In genomic region chr17:82402865-82403264, GRCh38 we compare ENCODE assay signal across 16 cellular contexts. TPM values are rescaled to one million over a fixed set of nuclear protein-coding genes. Genes with fewer than 3 reads are reported as not detected.
A peak's percentile ranks its signal among the peaks of the same experiment; 100 is the strongest.
DNase-seq lines count a peak whose midpoint lies in the region; ATAC-seq, FAIRE-seq and TF ChIP-seq lines count a peak whose summit lies in the region.
"Had no signal": no experiment of that assay in that cellular context is flagged by ENCODE, and none has a peak within 500 bp of the region (broad histone marks: within the 10 kb centered on the region; RNA-seq: fewer than 3 reads in every experiment).

No MANE protein-coding gene starts in this region.

- RAD21 ChIA-PET in GM12878 (lab: Charles Lee; ENCODE audit: unreplicated experiment): interaction anchor here (0.9 to 1.5 kb wide), 3 partner anchors 10 to 47 kb away, joined by 3 to 6 read pairs (median 3); no protein-coding TSS in a partner anchor

- no peak overlapping the region for H3K27ac ChIP-seq in GM12878 (ENCODE audit: control insufficient read depth, insufficient read depth)
- no peak overlapping the region for H3K27ac ChIP-seq in coronary artery
- H3K27ac ChIP-seq: adrenal gland had no signal

- no peak for TF ChIP-seq RAD21 in GM12878 (IDR thresholded peaks at IDR 0.05; ENCODE audit: insufficient read depth, low read depth, low read length)

- no peak overlapping the region for H3K4me3 ChIP-seq in GM12878
- no peak overlapping the region for H3K4me3 ChIP-seq in coronary artery
- H3K4me3 ChIP-seq: adrenal gland had no signal

- ATAC-seq in GM18508 (IDR thresholded peaks at IDR 0.05; ENCODE audit: insufficient read depth, unreplicated experiment) (peak; percentile 58), GM21423 (IDR thresholded peaks at IDR 0.05; ENCODE audit: unreplicated experiment) (peak; percentile 76), HG03135 (IDR thresholded peaks at IDR 0.05; ENCODE audit: unreplicated experiment) (peak; percentile 75), GM12878 (peak; percentile 93), GM19328 (IDR thresholded peaks at IDR 0.05; ENCODE audit: unreplicated experiment) (no peak), esophagus mucosa (no peak)

- SMC1A ChIA-PET in GM12878 (lab: Charles Lee; ENCODE audit: uncharacterized antibody, unreplicated experiment): interaction anchor here (0.9 to 1.6 kb wide), 2 partner anchors 17 to 30 kb away, joined by 3 to 7 read pairs; no protein-coding TSS in a partner anchor

- no peaks in the 10 kb centered on the region for H3K9me3 ChIP-seq in GM12878 (replicated peaks; ENCODE audit: control insufficient read depth, insufficient read depth, low read length)
- H3K9me3 ChIP-seq: adrenal gland, SK-N-SH had no signal

- TF ChIP-seq EP300 in GM12878 (IDR thresholded peaks at IDR 0.05; ENCODE audit: borderline replicate concordance in 1 of 2, control insufficient read depth in 1 of 2, low read depth in 2 of 2, low read length in 2 of 2): no peak; a peak in 1 of 4 replicates

- in situ Hi-C loops in GM12878 (cut with MboI): no loop called here

- H2AFZ ChIP-seq in GM12878 (ENCODE audit: control insufficient read depth, low read depth, low read length): no peak overlapping the region

- DNase-seq in GM12878 (ENCODE audit: low read depth, low spot score) (peak; percentile 45), NCI-H2196 (lab: John Stamatoyannopoulos, UW; ENCODE audit: unreplicated experiment) (no peak), coronary artery (ENCODE audit: low spot score) (no peak)
- DNase-seq: activated CD4-positive, CD25-positive, alpha-beta regulatory T cell; activated T-cell treated with anti-CD3 and anti-CD28 coated beads for 4 hours; adrenal gland; DND-41; NCI-H1694; occipital lobe; SK-N-SH had no signal

- POLR2A ChIA-PET in GM12878 (lab: Charles Lee): interaction anchor here (1.2 kb wide), 1 partner anchor 32 kb away, joined by 3 read pairs; no protein-coding TSS in a partner anchor

- CTCF ChIA-PET in GM12878 (lab: Yijun Ruan, JAX): interaction anchor here (1.1 to 2.1 kb wide), 2 partner anchors 50 to 52 kb away, joined by 3 to 7 read pairs; no protein-coding TSS in a partner anchor

- no TSS peak for BruUV-seq in GM12878 (replicated peaks; lab: Mats Ljungman, UMichigan)

- H3K27me3 ChIP-seq in GM12878 (replicated peaks in 1 of 2; ENCODE audit: control insufficient read depth in 2 of 2, insufficient read depth in 2 of 2, low read length in 1 of 2): no peaks in the 10 kb centered on the region
- H3K27me3 ChIP-seq: adrenal gland had no signal

- H3K4me2 ChIP-seq in GM12878 (ENCODE audit: control insufficient read depth, insufficient read depth): no peak overlapping the region
- H3K4me2 ChIP-seq: SK-N-SH had no signal

- FAIRE-seq in GM12878 (lab: Jason Lieb, UNC): no peak
- FAIRE-seq: colon had no signal

- no peak for TF ChIP-seq POLR2A in GM12878 (IDR thresholded peaks at IDR 0.05; ENCODE audit: low read depth, low read length)

- H3K36me3 ChIP-seq in GM12878 (ENCODE audit: control insufficient read depth in 2 of 2, insufficient read depth in 2 of 2, low read length in 1 of 2): peaks cover 2 to 12% of the 10 kb centered on the region in 2 experiments; a peak in 3 of 4 replicates

- H3K4me1 ChIP-seq in GM12878 (ENCODE audit: control insufficient read depth, insufficient read depth, low read length): peaks cover 6% of the 10 kb centered on the region; the same call in 1 of the 2 replicates
- H3K4me1 ChIP-seq: adrenal gland had no signal

- intact Hi-C loops in GM12878 (cut with micrococcal nuclease; ENCODE audit: unreplicated experiment): loop anchor here (5.0 kb wide), 1 partner anchor 36 kb away; no protein-coding TSS in a partner anchor

- H4K20me1 ChIP-seq in GM12878 (ENCODE audit: control insufficient read depth, insufficient read depth): no peaks in the 10 kb centered on the region

- no peak overlapping the region for H3K9ac ChIP-seq in GM12878 (ENCODE audit: control insufficient read depth, insufficient read depth, low read length)
- H3K9ac ChIP-seq: SK-N-SH had no signal

- TF ChIP-seq CTCF in GM12878 (IDR thresholded peaks at IDR 0.05 in 2 of 3, conservative IDR thresholded peaks at IDR 0.05 in 1 of 3; ENCODE audit: control insufficient read depth in 2 of 3, extremely low read depth in 1 of 3, insufficient read depth in 1 of 3, low read depth in 3 of 3, low read length in 3 of 3) (no peak), coronary artery (IDR thresholded peaks at IDR 0.05) (no peak)

- no peaks in the 10 kb centered on the region for H3K79me2 ChIP-seq in GM12878 (ENCODE audit: control insufficient read depth, insufficient read depth, low read length)

- 73% methylated on average over 7 of the region's 7 CpGs for WGBS in GM12878 (ENCODE audit: insufficient coverage, insufficient replicate concordance, low lambda C conversion rate, missing lambda C conversion rate)

RNA-seq across cellular contexts. Expression of gene HEXD, which starts 15.3 kb away (rescaled TPM):
- total RNA-seq in GM12878 (2013; cell fraction: nucleolus; rRNA removed): 34.6 and 37.8 TPM in 2 replicates
- 10.8 and 12.7 TPM in 2 replicates for total RNA-seq in GM12878 (2014; rRNA removed)
- total RNA-seq in GM12878 (2014; rRNA removed; fragmentation: Illumina TruSeq; extraction: Trizol): 5.8 and 6.4 TPM in 2 replicates
- 15.9 and 16.4 TPM in 2 replicates for total RNA-seq in GM12878 (2021)
- polyA plus RNA-seq in GM12878 (2011; ENCODE audit: low read depth): 4.9 TPM
- polyA plus RNA-seq in GM12878 (2011; rRNA removed): 5.1 and 7.6 TPM in 2 replicates
- 7.5 and 11.0 TPM in 2 replicates for polyA plus RNA-seq in GM12878 (2011; cell fraction: cytosol; rRNA removed)
- 119 and 120 TPM in 2 replicates for polyA plus RNA-seq in GM12878 (2011; cell fraction: nucleus; rRNA removed)
- 9.6 and 13.9 TPM in 2 replicates for polyA plus RNA-seq in GM12878 (2012)
- polyA plus RNA-seq in GM12878 (2014; fragmentation: Illumina TruSeq; extraction: Trizol): 5.0 and 6.3 TPM in 2 replicates
- 1 to 10 TPM; 1.6 to 1.9 TPM for polyA plus RNA-seq in GM12878 (2014; fragmentation: Nextera tagmentation; extraction: Ambion mirVana)
- 21.9 and 24.2 TPM in 2 replicates for polyA plus RNA-seq in GM12878 (2014; rRNA removed)
- polyA plus RNA-seq in GM12878 (2016; fragmentation: Nextera tagmentation; extraction: Ambion mirVana): 1 to 10 TPM; 4.9 to 8.7 TPM
- 2.5 and 5.6 TPM in 2 replicates for polyA minus RNA-seq in GM12878 (2011; rRNA and poly(A)+ RNA removed)
- polyA minus RNA-seq in GM12878 (2011; cell fraction: cytosol; rRNA and poly(A)+ RNA removed): 2.1 TPM in 2 replicates
- 8.1 and 10.9 TPM in 2 replicates for polyA minus RNA-seq in GM12878 (2011; cell fraction: nucleus; rRNA and poly(A)+ RNA removed)
- total RNA-seq in esophagus mucosa: 9.8 TPM

RNA-seq across cellular contexts. Expression of gene OGFOD3, which starts 15.5 kb away (rescaled TPM):
- total RNA-seq in GM12878 (2013; cell fraction: nucleolus; rRNA removed): 32.4 and 38.4 TPM in 2 replicates
- 21.0 TPM in 2 replicates for total RNA-seq in GM12878 (2014; rRNA removed)
- 10.3 and 11.6 TPM in 2 replicates for total RNA-seq in GM12878 (2014; rRNA removed; fragmentation: Illumina TruSeq; extraction: Trizol)
- total RNA-seq in GM12878 (2021): 25.8 and 29.6 TPM in 2 replicates
- 6.8 TPM for polyA plus RNA-seq in GM12878 (2011; ENCODE audit: low read depth)
- 10.8 and 16.9 TPM in 2 replicates for polyA plus RNA-seq in GM12878 (2011; rRNA removed)
- 31.6 and 39.7 TPM in 2 replicates for polyA plus RNA-seq in GM12878 (2011; cell fraction: cytosol; rRNA removed)
- polyA plus RNA-seq in GM12878 (2011; cell fraction: nucleus; rRNA removed): 33.0 and 43.8 TPM in 2 replicates
- polyA plus RNA-seq in GM12878 (2012): 15.1 and 18.3 TPM in 2 replicates
- 4.2 and 10.2 TPM in 2 replicates for polyA plus RNA-seq in GM12878 (2014; fragmentation: Illumina TruSeq; extraction: Trizol)
- 1 to 10 TPM in 1 of 2 experiments, under 1 TPM in 1; 0.48 to 2.4 TPM for polyA plus RNA-seq in GM12878 (2014; fragmentation: Nextera tagmentation; extraction: Ambion mirVana)
- 19.6 and 23.7 TPM in 2 replicates for polyA plus RNA-seq in GM12878 (2014; rRNA removed)
- 10 to 100 TPM; 25.9 to 28.4 TPM for polyA plus RNA-seq in GM12878 (2016; fragmentation: Nextera tagmentation; extraction: Ambion mirVana)
- polyA minus RNA-seq in GM12878 (2011; rRNA and poly(A)+ RNA removed): 18.4 and 28.0 TPM in 2 replicates
- polyA minus RNA-seq in GM12878 (2011; cell fraction: cytosol; rRNA and poly(A)+ RNA removed): 12.6 and 16.9 TPM in 2 replicates
- polyA minus RNA-seq in GM12878 (2011; cell fraction: nucleus; rRNA and poly(A)+ RNA removed): 5.7 and 14.4 TPM in 2 replicates
- 20.7 TPM for total RNA-seq in esophagus mucosa

RNA-seq across cellular contexts. Expression of gene UTS2R, which starts 31.3 kb away (rescaled TPM):
- total RNA-seq in GM12878 (2013; cell fraction: nucleolus; rRNA removed): 0.40 and 0.49 TPM in 2 replicates
- total RNA-seq in GM12878 (2014; rRNA removed): 0.11 TPM in 1 of 2 replicates, not detected in the other
- total RNA-seq in GM12878 (2014; rRNA removed; fragmentation: Illumina TruSeq; extraction: Trizol): not detected in 2 replicates
- 0.36 and 1.1 TPM in 2 replicates for total RNA-seq in GM12878 (2021)
- polyA plus RNA-seq in GM12878 (2011; ENCODE audit: low read depth): not detected
- 0.04 TPM in 1 of 2 replicates, not detected in the other for polyA plus RNA-seq in GM12878 (2011; rRNA removed)
- polyA plus RNA-seq in GM12878 (2011; cell fraction: cytosol; rRNA removed): 0.07 TPM in 1 of 2 replicates, not detected in the other
- polyA plus RNA-seq in GM12878 (2011; cell fraction: nucleus; rRNA removed): 0.58 and 0.82 TPM in 2 replicates
- polyA plus RNA-seq in GM12878 (2012): 0.34 and 0.36 TPM in 2 replicates
- not detected in 2 replicates for polyA plus RNA-seq in GM12878 (2014; fragmentation: Illumina TruSeq; extraction: Trizol)
- polyA plus RNA-seq in GM12878 (2014; fragmentation: Nextera tagmentation; extraction: Ambion mirVana): not detected
- polyA plus RNA-seq in GM12878 (2014; rRNA removed): 0.12 and 0.30 TPM in 2 replicates
- polyA plus RNA-seq in GM12878 (2016; fragmentation: Nextera tagmentation; extraction: Ambion mirVana): not detected
- polyA minus RNA-seq in GM12878 (2011; rRNA and poly(A)+ RNA removed): 0.22 and 0.36 TPM in 2 replicates
- polyA minus RNA-seq in GM12878 (2011; cell fraction: cytosol; rRNA and poly(A)+ RNA removed): not detected in 2 replicates
- polyA minus RNA-seq in GM12878 (2011; cell fraction: nucleus; rRNA and poly(A)+ RNA removed): not detected in 2 replicates
- not detected for total RNA-seq in esophagus mucosa
- total RNA-seq: adrenal gland, occipital lobe had no signal
- polyA plus RNA-seq: adrenal gland, SK-N-SH had no signal

RNA-seq across cellular contexts. Expression of gene TEX19, which starts 43.8 kb away (rescaled TPM):
- not detected in 2 replicates for total RNA-seq in GM12878 (2013; cell fraction: nucleolus; rRNA removed)
- total RNA-seq in GM12878 (2014; rRNA removed) (0.11 TPM in 1 of 2 replicates, not detected in the other), GM12878 (2014; rRNA removed; fragmentation: Illumina TruSeq; extraction: Trizol) (0.14 and 0.22 TPM in 2 replicates), GM12878 (2021) (0.19 TPM in 1 of 2 replicates, not detected in the other), esophagus mucosa (not detected)
- not detected for polyA plus RNA-seq in GM12878 (2011; ENCODE audit: low read depth)
- polyA plus RNA-seq in GM12878 (2011; rRNA removed) (0.26 and 0.27 TPM in 2 replicates), GM12878 (2014; fragmentation: Illumina TruSeq; extraction: Trizol) (0.09 TPM in 1 of 2 replicates, not detected in the other), GM12878 (2014; fragmentation: Nextera tagmentation; extraction: Ambion mirVana) (under 1 TPM in 1 of 2 experiments, not detected in 1; 0.03 TPM), GM12878 (2014; rRNA removed) (0.05 and 0.32 TPM in 2 replicates), GM12878 (2016; fragmentation: Nextera tagmentation; extraction: Ambion mirVana) (under 1 TPM in 1 of 2 experiments, not detected in 1; 0.13 TPM)
- 0.33 and 0.39 TPM in 2 replicates for polyA plus RNA-seq in GM12878 (2011; cell fraction: cytosol; rRNA removed)
- polyA plus RNA-seq in GM12878 (2011; cell fraction: nucleus; rRNA removed): 0.18 and 0.19 TPM in 2 replicates
- 0.07 TPM in 1 of 2 replicates, not detected in the other for polyA plus RNA-seq in GM12878 (2012)
- polyA minus RNA-seq in GM12878 (2011; rRNA and poly(A)+ RNA removed): 0.22 and 0.62 TPM in 2 replicates
- not detected in 2 replicates for polyA minus RNA-seq in GM12878 (2011; cell fraction: cytosol; rRNA and poly(A)+ RNA removed)
- not detected in 2 replicates for polyA minus RNA-seq in GM12878 (2011; cell fraction: nucleus; rRNA and poly(A)+ RNA removed)
- total RNA-seq: occipital lobe had no signal
- polyA plus RNA-seq: adrenal gland had no signal

RNA-seq across cellular contexts. Expression of gene CYBC1, which starts 47.7 kb away (rescaled TPM):
- 374 and 423 TPM in 2 replicates for total RNA-seq in GM12878 (2013; cell fraction: nucleolus; rRNA removed)
- 119 and 141 TPM in 2 replicates for total RNA-seq in GM12878 (2014; rRNA removed)
- total RNA-seq in GM12878 (2014; rRNA removed; fragmentation: Illumina TruSeq; extraction: Trizol): 93.1 and 97.9 TPM in 2 replicates
- total RNA-seq in GM12878 (2021): 156 and 159 TPM in 2 replicates
- 98.7 TPM for polyA plus RNA-seq in GM12878 (2011; ENCODE audit: low read depth)
- polyA plus RNA-seq in GM12878 (2011; rRNA removed): 101 and 125 TPM in 2 replicates
- 197 and 266 TPM in 2 replicates for polyA plus RNA-seq in GM12878 (2011; cell fraction: cytosol; rRNA removed)
- polyA plus RNA-seq in GM12878 (2011; cell fraction: nucleus; rRNA removed): 419 and 530 TPM in 2 replicates
- 155 and 177 TPM in 2 replicates for polyA plus RNA-seq in GM12878 (2012)
- 81.7 and 120 TPM in 2 replicates for polyA plus RNA-seq in GM12878 (2014; fragmentation: Illumina TruSeq; extraction: Trizol)
- 1 to 10 TPM; 4.2 to 8.5 TPM for polyA plus RNA-seq in GM12878 (2014; fragmentation: Nextera tagmentation; extraction: Ambion mirVana)
- 162 and 194 TPM in 2 replicates for polyA plus RNA-seq in GM12878 (2014; rRNA removed)
- polyA plus RNA-seq in GM12878 (2016; fragmentation: Nextera tagmentation; extraction: Ambion mirVana): 100 to 1,000 TPM; 150 to 157 TPM
- 79.4 and 160 TPM in 2 replicates for polyA minus RNA-seq in GM12878 (2011; rRNA and poly(A)+ RNA removed)
- 79.5 and 85.7 TPM in 2 replicates for polyA minus RNA-seq in GM12878 (2011; cell fraction: cytosol; rRNA and poly(A)+ RNA removed)
- 112 and 194 TPM in 2 replicates for polyA minus RNA-seq in GM12878 (2011; cell fraction: nucleus; rRNA and poly(A)+ RNA removed)
- total RNA-seq in esophagus mucosa: 43.5 TPM

Comparison
In these comparisons a context has a peak if more than half of its experiments do, and no peak if none do; other contexts are left out.
1. ATAC-seq: peak in GM18508 (single experiment), GM21423 (single experiment), HG03135 (single experiment) and GM12878 (single experiment); none in GM19328 (single experiment) and esophagus mucosa (single experiment).